In genomic region chr19:16772841-16773240, GRCh38 we compare ENCODE assay signal across 18 cellular contexts. TPM values are rescaled to one million over a fixed set of nuclear protein-coding genes. Genes with fewer than 3 reads are reported as not detected.
DNase-seq lines count a peak whose midpoint lies in the region; ATAC-seq, FAIRE-seq and TF ChIP-seq lines count a peak whose summit lies in the region.
"Had no signal": no experiment of that assay in that cellular context is flagged by ENCODE, and none has a peak within 500 bp of the region (broad histone marks: within the 10 kb centered on the region; RNA-seq: fewer than 3 reads in every experiment).

No MANE protein-coding gene starts in this region.

- H3K4me2 ChIP-seq in neural progenitor cell = peak overlapping the region; percentile 27
- H3K4me2 ChIP-seq: BLaER1 had no signal

- no peak overlapping the region for H2AFZ ChIP-seq in neural progenitor cell (replicated peaks)

- H3F3A ChIP-seq in neural progenitor cell (ENCODE audit: low read depth) = no peaks in the 10 kb centered on the region

- H3K27ac Mint-ChIP-seq in natural killer cell treated with Interleukin-12 subunit alpha and Interleukin-12 subunit beta and Interleukin-15 and Interleukin-18, amount 100 ng/mL, for 72 hours = no peak overlapping the region
- H3K27ac Mint-ChIP-seq in natural killer cell (no peak overlapping the region), neural progenitor cell (no peak overlapping the region)
- no peak overlapping the region for H3K27ac Mint-ChIP-seq in activated T-helper 2 cell treated with anti-CD3 and anti-CD28 coated beads, Interferon-gamma antibody, Interleukin-2, Interleukin-4, amounts not matched to agents 10 μg/mL and 5 μg/mL and 100 μg/mL, durations not matched to agents 14 hours and 24 hours and 36 hours
- H3K27ac Mint-ChIP-seq: CD4-positive, alpha-beta memory T cell; H9 had no signal

- no peaks in the 10 kb centered on the region for H3K36me3 Mint-ChIP-seq in natural killer cell treated with Interleukin-12 subunit alpha and Interleukin-12 subunit beta and Interleukin-15 and Interleukin-18, amount 100 ng/mL, for 72 hours
- H3K36me3 Mint-ChIP-seq in natural killer cell (no peaks in the 10 kb centered on the region), neural progenitor cell (no peaks in the 10 kb centered on the region)
- H3K36me3 Mint-ChIP-seq in activated T-helper 2 cell treated with anti-CD3 and anti-CD28 coated beads, Interferon-gamma antibody, Interleukin-2, Interleukin-4, amounts not matched to agents 10 μg/mL and 5 μg/mL and 100 μg/mL, durations not matched to agents 14 hours and 24 hours and 36 hours (ENCODE audit: low read depth) = no peaks in the 10 kb centered on the region
- H3K36me3 Mint-ChIP-seq: CD14-positive monocyte; CD4-positive, alpha-beta memory T cell had no signal

- no peak for TF ChIP-seq POLR2A in H54 (IDR thresholded peaks at IDR 0.05; ENCODE audit: low read depth, low read length)

- H3K4me3 ChIP-seq in neural progenitor cell = no peak overlapping the region
- H3K4me3 ChIP-seq: BLaER1, GM12878 had no signal

- H3K4me3 Mint-ChIP-seq in natural killer cell treated with Interleukin-12 subunit alpha and Interleukin-12 subunit beta and Interleukin-15 and Interleukin-18, amount 100 ng/mL, for 72 hours = no peak overlapping the region
- no peak overlapping the region for H3K4me3 Mint-ChIP-seq in natural killer cell
- H3K4me3 Mint-ChIP-seq in neural progenitor cell = no peak overlapping the region
- no peak overlapping the region for H3K4me3 Mint-ChIP-seq in activated T-helper 2 cell treated with anti-CD3 and anti-CD28 coated beads, Interferon-gamma antibody, Interleukin-2, Interleukin-4, amounts not matched to agents 10 μg/mL and 5 μg/mL and 100 μg/mL, durations not matched to agents 14 hours and 24 hours and 36 hours (ENCODE audit: low read depth)
- H3K4me3 Mint-ChIP-seq: CD14-positive monocyte; CD4-positive, alpha-beta memory T cell; H9 had no signal

- H3K79me2 ChIP-seq in neural progenitor cell (ENCODE audit: low read depth) = no peaks in the 10 kb centered on the region

- H4K20me1 ChIP-seq in neural progenitor cell (ENCODE audit: low read depth) = no peaks in the 10 kb centered on the region
- H4K20me1 ChIP-seq: BLaER1 had no signal

- no peak for DNase-seq in natural killer cell treated with Interleukin-12 subunit alpha and Interleukin-12 subunit beta and Interleukin-15 and Interleukin-18, amount 100 ng/mL, for 72 hours (ENCODE audit: low spot score)
- DNase-seq in natural killer cell = no peak
- peak; percentile 43 for DNase-seq in NCI-H69 (lab: John Stamatoyannopoulos, UW)
- DNase-seq in neural progenitor cell (ENCODE audit: low spot score) = peak; percentile 52
- DNase-seq in GOT3 (lab: John Stamatoyannopoulos, UW) = no peak
- no peak for DNase-seq in H54 (ENCODE audit: insufficient read length, low spot score)
- no peak for DNase-seq in D341Med (ENCODE audit: low spot score)
- DNase-seq in activated T-helper 2 cell treated with anti-CD3 and anti-CD28 coated beads, Interferon-gamma antibody, Interleukin-2, Interleukin-4, amounts not matched to agents 10 μg/mL and 5 μg/mL and 100 μg/mL, durations not matched to agents 14 hours and 24 hours and 36 hours (ENCODE audit: low spot score) = no peak
- DNase-seq: 8988T; CD4-positive, alpha-beta memory T cell; DMS79 treated with DMSO at 0.1 percent for 48 hours; H9 had no signal

- TF ChIP-seq CTCF in natural killer cell (IDR thresholded peaks at IDR 0.05) (no peak), neural progenitor cell (IDR thresholded peaks at IDR 0.05) (no peak)

- intact Hi-C loops in natural killer cell (cut with micrococcal nuclease) = loop anchor here (5.0 kb wide), 1 partner anchor 694 kb away; no protein-coding TSS in a partner anchor
- intact Hi-C loops in activated T-helper 2 cell treated with anti-CD3 and anti-CD28 coated beads, Interferon-gamma antibody, Interleukin-2, Interleukin-4, amounts not matched to agents 10 μg/mL and 5 μg/mL and 100 μg/mL, durations not matched to agents 14 hours and 24 hours and 36 hours (cut with micrococcal nuclease) = loop anchor here (5.0 kb wide), 1 partner anchor 279 kb away; no protein-coding TSS in a partner anchor

- H3K4me1 ChIP-seq in neural progenitor cell = peaks cover 9% of the 10 kb centered on the region

- H3K4me1 Mint-ChIP-seq in natural killer cell treated with Interleukin-12 subunit alpha and Interleukin-12 subunit beta and Interleukin-15 and Interleukin-18, amount 100 ng/mL, for 72 hours (ENCODE audit: low read depth in 2 of 2) = no peaks in the 10 kb centered on the region
- H3K4me1 Mint-ChIP-seq in natural killer cell = no peaks in the 10 kb centered on the region
- H3K4me1 Mint-ChIP-seq in neural progenitor cell = peaks cover 8% of the 10 kb centered on the region
- no peaks in the 10 kb centered on the region for H3K4me1 Mint-ChIP-seq in activated T-helper 2 cell treated with anti-CD3 and anti-CD28 coated beads, Interferon-gamma antibody, Interleukin-2, Interleukin-4, amounts not matched to agents 10 μg/mL and 5 μg/mL and 100 μg/mL, durations not matched to agents 14 hours and 24 hours and 36 hours (ENCODE audit: low read depth)
- H3K4me1 Mint-ChIP-seq: CD4-positive, alpha-beta memory T cell had no signal

- no peak for FAIRE-seq in H54 (lab: Jason Lieb, UNC)
- FAIRE-seq: GM12878 had no signal

- H3K9me3 Mint-ChIP-seq in natural killer cell treated with Interleukin-12 subunit alpha and Interleukin-12 subunit beta and Interleukin-15 and Interleukin-18, amount 100 ng/mL, for 72 hours = no peaks in the 10 kb centered on the region
- H3K9me3 Mint-ChIP-seq in natural killer cell (no peaks in the 10 kb centered on the region), neural progenitor cell (peaks cover 3% of the 10 kb centered on the region)
- peaks cover 6% of the 10 kb centered on the region for H3K9me3 Mint-ChIP-seq in activated T-helper 2 cell treated with anti-CD3 and anti-CD28 coated beads, Interferon-gamma antibody, Interleukin-2, Interleukin-4, amounts not matched to agents 10 μg/mL and 5 μg/mL and 100 μg/mL, durations not matched to agents 14 hours and 24 hours and 36 hours

- no peaks in the 10 kb centered on the region for H3K36me3 ChIP-seq in neural progenitor cell
- H3K36me3 ChIP-seq: BLaER1 had no signal

- no peaks in the 10 kb centered on the region for H3K9me3 ChIP-seq in neural progenitor cell (ENCODE audit: low read depth)

- peaks cover 4% of the 10 kb centered on the region for H3K27me3 ChIP-seq in neural progenitor cell
- H3K27me3 ChIP-seq: BLaER1 had no signal

- H3K27ac ChIP-seq in neural progenitor cell = no peak overlapping the region
- H3K27ac ChIP-seq: BLaER1, HL-60 had no signal

- no peak overlapping the region for H3K9ac ChIP-seq in neural progenitor cell
- H3K9ac ChIP-seq: BLaER1 had no signal

- peaks cover 20 to 32% of the 10 kb centered on the region in 2 donors for H3K27me3 Mint-ChIP-seq in natural killer cell treated with Interleukin-12 subunit alpha and Interleukin-12 subunit beta and Interleukin-15 and Interleukin-18, amount 100 ng/mL, for 72 hours
- H3K27me3 Mint-ChIP-seq in natural killer cell (ENCODE audit: low read depth in 2 of 2) (peaks cover 5 to 24% of the 10 kb centered on the region in 2 donors), neural progenitor cell (ENCODE audit: insufficient read depth, low read depth) (peaks cover 6% of the 10 kb centered on the region)
- peaks cover 9% of the 10 kb centered on the region for H3K27me3 Mint-ChIP-seq in activated T-helper 2 cell treated with anti-CD3 and anti-CD28 coated beads, Interferon-gamma antibody, Interleukin-2, Interleukin-4, amounts not matched to agents 10 μg/mL and 5 μg/mL and 100 μg/mL, durations not matched to agents 14 hours and 24 hours and 36 hours (ENCODE audit: low read depth)

- peak; percentile 24 to 48 for ATAC-seq in natural killer cell treated with Interleukin-12 subunit alpha and Interleukin-12 subunit beta and Interleukin-15 and Interleukin-18, amount 100 ng/mL, for 72 hours
- ATAC-seq in natural killer cell = no peak

RNA-seq across cellular contexts. Expression of gene NWD1, which starts 53.2 kb away (rescaled TPM):
- total RNA-seq in natural killer cell treated with Interleukin-12 subunit alpha and Interleukin-12 subunit beta and Interleukin-15 and Interleukin-18, amount 100 ng/mL, for 72 hours = not detected
- total RNA-seq in natural killer cell (under 1 TPM in 2 of 3 donors, not detected in 1; 0.05 TPM), neural progenitor cell (ENCODE audit: low replicate concordance) (not detected in 2 replicates)
- not detected in 2 replicates for total RNA-seq in activated T-helper 2 cell treated with anti-CD3 and anti-CD28 coated beads, Interferon-gamma antibody, Interleukin-2, Interleukin-4, amounts not matched to agents 10 μg/mL and 5 μg/mL and 100 μg/mL, durations not matched to agents 14 hours and 24 hours and 36 hours
- total RNA-seq: CD4-positive, alpha-beta memory T cell; G401; H9; HT1080 had no signal

RNA-seq across cellular contexts. Expression of gene SIN3B, which starts 56.4 kb away (rescaled TPM):
- 10 to 100 TPM; 33.0 to 53.2 TPM for total RNA-seq in natural killer cell treated with Interleukin-12 subunit alpha and Interleukin-12 subunit beta and Interleukin-15 and Interleukin-18, amount 100 ng/mL, for 72 hours
- total RNA-seq in natural killer cell (10 to 100 TPM; 58.4 to 70.1 (median 60.2) TPM), neural progenitor cell (ENCODE audit: low replicate concordance) (21.2 and 36.4 TPM in 2 replicates)
- 40.3 and 40.5 TPM in 2 replicates for total RNA-seq in activated T-helper 2 cell treated with anti-CD3 and anti-CD28 coated beads, Interferon-gamma antibody, Interleukin-2, Interleukin-4, amounts not matched to agents 10 μg/mL and 5 μg/mL and 100 μg/mL, durations not matched to agents 14 hours and 24 hours and 36 hours

Comparison
In these comparisons a context has a peak if more than half of its experiments do, and no peak if none do; other contexts are left out.
1. ATAC-seq: peak in natural killer cell treated with Interleukin-12 subunit alpha and Interleukin-12 subunit beta and Interleukin-15 and Interleukin-18, amount 100 ng/mL, for 72 hours (2 of 2); none in natural killer cell (0 of 3).
2. DNase-seq: peak in NCI-H69 (single experiment) and neural progenitor cell (single experiment); none in natural killer cell treated with Interleukin-12 subunit alpha and Interleukin-12 subunit beta and Interleukin-15 and Interleukin-18, amount 100 ng/mL, for 72 hours (single experiment), natural killer cell (single experiment), GOT3 (single experiment), H54 (single experiment), D341Med (single experiment) and activated T-helper 2 cell treated with anti-CD3 and anti-CD28 coated beads, Interferon-gamma antibody, Interleukin-2, Interleukin-4, amounts not matched to agents 10 μg/mL and 5 μg/mL and 100 μg/mL, durations not matched to agents 14 hours and 24 hours and 36 hours (single experiment).